8 cellular contexts compared by ENCODE assay signal in genomic region chr9:117071673-117072207, GRCh38.
DNase-seq lines count a peak whose midpoint lies in the region; ATAC-seq, FAIRE-seq and TF ChIP-seq lines count a peak whose summit lies in the region.
"Not testable (repeated sequence)": the region's sequence is repeated elsewhere in the genome, so short reads cannot be mapped to it uniquely, and the experiment has no call there.

No MANE protein-coding gene starts in this region.

- FAIRE-seq in bronchial epithelial cell (lab: Jason Lieb, UNC), result not testable (repeated sequence)

- not testable (repeated sequence) for H2BK20ac ChIP-seq in H9 (ENCODE audit: low read depth, low read length, poor library complexity, severe bottlenecking)

- not testable (repeated sequence) for H4K20me1 ChIP-seq in H9 (ENCODE audit: control insufficient read depth, insufficient read depth, insufficient read length)

- DNase-seq in DMS53 (lab: John Stamatoyannopoulos, UW), result peak; percentile 42
- DNase-seq in H9, result peak; percentile 45
- peak; percentile 25 for DNase-seq in NCI-H748 (lab: John Stamatoyannopoulos, UW; ENCODE audit: unreplicated experiment)
- DNase-seq in bronchial epithelial cell (ENCODE audit: low read depth), result not testable (repeated sequence)
- DNase-seq in foreskin keratinocyte, result peak in 1 of 2 donors; percentile 25
- peak in 1 of 2 donors; percentile 14 for DNase-seq in trophoblast cell

- TF ChIP-seq CTCF in H9 (conservative IDR thresholded peaks at IDR 0.05); bronchial epithelial cell (IDR thresholded peaks at IDR 0.05; ENCODE audit: insufficient read depth, low read length, severe bottlenecking); foreskin keratinocyte (conservative IDR thresholded peaks at IDR 0.05); nephron (IDR thresholded peaks at IDR 0.05; ENCODE audit: unreplicated experiment in 3 of 3): not testable (repeated sequence)

- H3K56ac ChIP-seq in H9 (ENCODE audit: insufficient read length, low read depth, low read length), result not testable (repeated sequence)

- not testable (repeated sequence) for H3K27me3 Mint-ChIP-seq in H9 (ENCODE audit: low read depth); nephron (ENCODE audit: low read depth)

- H3K4me3 ChIP-seq in bronchial epithelial cell (ENCODE audit: low read depth, low read length) (peak overlapping the region; percentile 11), iPS-18a (ENCODE audit: low read length) (peak overlapping the region; percentile 7)
- not testable (repeated sequence) for H3K4me3 ChIP-seq in trophoblast cell (ENCODE audit: low read depth, low read length)

- H3K14ac ChIP-seq in H9 (ENCODE audit: insufficient read depth, low read length), result peak overlapping the region; percentile 70; the same call in 1 of the 2 replicates
- not testable (repeated sequence) for H3K14ac ChIP-seq in trophoblast cell (ENCODE audit: low read length)

- not testable (repeated sequence) for H3K36me3 Mint-ChIP-seq in H9 (ENCODE audit: insufficient read depth in 1 of 3, low read depth in 3 of 3); nephron (ENCODE audit: low read depth)

- not testable (repeated sequence) for H3K36me3 ChIP-seq in bronchial epithelial cell (ENCODE audit: control insufficient read depth, insufficient read depth, low read length); iPS-18a (ENCODE audit: control insufficient read depth, low read depth, low read length); trophoblast cell (ENCODE audit: control insufficient read depth in 1 of 2, insufficient read depth in 2 of 2, low read length in 2 of 2)

- peak overlapping the region; percentile 90 for H3K18ac ChIP-seq in H9 (ENCODE audit: insufficient read length, low read depth, low read length)
- not testable (repeated sequence) for H3K18ac ChIP-seq in trophoblast cell (ENCODE audit: low read length)

- H3K4ac ChIP-seq in H9 (ENCODE audit: low read depth, low read length); trophoblast cell (ENCODE audit: low read depth, low read length): not testable (repeated sequence)

- H3K79me1 ChIP-seq in H9 (ENCODE audit: insufficient read depth, low read depth, low read length, poor library complexity, severe bottlenecking); trophoblast cell (ENCODE audit: low read length): not testable (repeated sequence)

- not testable (repeated sequence) for H2BK120ac ChIP-seq in H9 (ENCODE audit: low read depth, low read length, poor library complexity, severe bottlenecking); trophoblast cell (ENCODE audit: insufficient read depth, low read length, poor library complexity)

- H3T11ph ChIP-seq in H9 (ENCODE audit: low read length), result not testable (repeated sequence)

- H3K4me2 ChIP-seq in H9 (ENCODE audit: insufficient read depth, insufficient read length, low read length) (peak overlapping the region; percentile 2), trophoblast cell (ENCODE audit: low read length) (peak overlapping the region; percentile 24)

- not testable (repeated sequence) for H4K91ac ChIP-seq in H9 (ENCODE audit: insufficient read length, low read depth, low read length)
- H4K91ac ChIP-seq in trophoblast cell (ENCODE audit: low read depth, low read length), result peak overlapping the region; percentile 15

- peaks cover 24 to 34% of the 10 kb centered on the region in 2 experiments for H3K4me1 Mint-ChIP-seq in H9
- H3K4me1 Mint-ChIP-seq in nephron, result peaks cover 16% of the 10 kb centered on the region

- H3K27me3 ChIP-seq in H9 (ENCODE audit: insufficient read depth, low read length); bronchial epithelial cell (ENCODE audit: control insufficient read depth, insufficient read depth, low read length); foreskin keratinocyte; iPS-18a (ENCODE audit: control insufficient read depth, insufficient read depth, low read length); trophoblast cell (ENCODE audit: insufficient read depth, low read length): not testable (repeated sequence)

- not testable (repeated sequence) for H3K23ac ChIP-seq in H9 (ENCODE audit: insufficient read length, low read depth, low read length); trophoblast cell (ENCODE audit: low read length)

- H3K4me1 ChIP-seq in H9 (ENCODE audit: insufficient read depth, low read length); trophoblast cell (ENCODE audit: control insufficient read depth in 1 of 2, insufficient read depth in 2 of 2, low read length in 2 of 2): not testable (repeated sequence)
- peaks cover 30% of the 10 kb centered on the region for H3K4me1 ChIP-seq in foreskin keratinocyte
- peaks cover 21% of the 10 kb centered on the region for H3K4me1 ChIP-seq in iPS-18a (ENCODE audit: control insufficient read depth, low read depth, low read length)

- H2AFZ ChIP-seq in H9 (ENCODE audit: low read length), result not testable (repeated sequence)
- H2AFZ ChIP-seq in trophoblast cell (ENCODE audit: insufficient read depth, low read length, poor library complexity), result peak overlapping the region; percentile 4

- H4K5ac ChIP-seq in H9 (ENCODE audit: insufficient read length, low read depth, low read length), result not testable (repeated sequence)

- H3K9me3 Mint-ChIP-seq in H9, nephron: not testable (repeated sequence)

- not testable (repeated sequence) for H4K12ac ChIP-seq in trophoblast cell (ENCODE audit: low read depth, low read length)

- H2BK15ac ChIP-seq in H9 (ENCODE audit: low read depth, low read length), result not testable (repeated sequence)

- H3K4me3 Mint-ChIP-seq in H9 (peak overlapping the region; percentile 70 to 83), nephron (peak overlapping the region; percentile 60 to 69 (median 62))

- not testable (repeated sequence) for H3K79me2 ChIP-seq in H9 (ENCODE audit: insufficient read depth, low read length); trophoblast cell (ENCODE audit: control insufficient read depth, insufficient read depth, low read length, poor library complexity)

- H2BK12ac ChIP-seq in H9 (ENCODE audit: insufficient read length, low read depth, low read length); trophoblast cell (ENCODE audit: low read length): not testable (repeated sequence)

- H3K27ac ChIP-seq in H9 (ENCODE audit: insufficient read length, low read depth, low read length); iPS-18a (ENCODE audit: low read length); trophoblast cell (ENCODE audit: low read depth, low read length): not testable (repeated sequence)
- peak overlapping the region; percentile 50 for H3K27ac ChIP-seq in foreskin keratinocyte

- H3K23me2 ChIP-seq in H9 (ENCODE audit: insufficient read length, low read depth, low read length, poor library complexity, severe bottlenecking), result not testable (repeated sequence)

- ATAC-seq in foreskin keratinocyte, result not testable (repeated sequence)

- not testable (repeated sequence) for H4K8ac ChIP-seq in H9 (replicated peaks; ENCODE audit: insufficient read length, low read depth, low read length); trophoblast cell (ENCODE audit: low read depth, low read length)

- H2AK5ac ChIP-seq in H9 (ENCODE audit: insufficient read length, low read length); trophoblast cell (ENCODE audit: low read length): not testable (repeated sequence)

- not testable (repeated sequence) for H2BK5ac ChIP-seq in H9 (ENCODE audit: insufficient read length, low read length); trophoblast cell (ENCODE audit: low read depth, low read length, poor library complexity)

- not testable (repeated sequence) for H3K9ac ChIP-seq in H9 (ENCODE audit: extremely low read depth, insufficient read length, low read length); trophoblast cell (ENCODE audit: low read length)
- H3K9ac ChIP-seq in iPS-18a (ENCODE audit: low read length), result peak overlapping the region; percentile 52

- H3K27ac Mint-ChIP-seq in H9, result peak overlapping the region; percentile 91 to 98 (median 93)
- H3K27ac Mint-ChIP-seq in nephron, result not testable (repeated sequence)

- no CpG with 5 or more reads among the region's 24 CpGs for WGBS in H9 (ENCODE audit: extremely low coverage, insufficient read length, low lambda C conversion rate)
- no CpG with 5 or more reads among the region's 24 CpGs for WGBS in trophoblast cell (ENCODE audit: extremely low coverage, insufficient coverage, insufficient read length)

- not testable (repeated sequence) for H3K9me3 ChIP-seq in H9 (ENCODE audit: control insufficient read depth, low read depth, low read length); iPS-18a (ENCODE audit: control insufficient read depth, low read depth, low read length); trophoblast cell (ENCODE audit: insufficient read depth, low read depth, low read length)
